1 cellular context compared by ENCODE assay signal in the genomic region with DNA sequence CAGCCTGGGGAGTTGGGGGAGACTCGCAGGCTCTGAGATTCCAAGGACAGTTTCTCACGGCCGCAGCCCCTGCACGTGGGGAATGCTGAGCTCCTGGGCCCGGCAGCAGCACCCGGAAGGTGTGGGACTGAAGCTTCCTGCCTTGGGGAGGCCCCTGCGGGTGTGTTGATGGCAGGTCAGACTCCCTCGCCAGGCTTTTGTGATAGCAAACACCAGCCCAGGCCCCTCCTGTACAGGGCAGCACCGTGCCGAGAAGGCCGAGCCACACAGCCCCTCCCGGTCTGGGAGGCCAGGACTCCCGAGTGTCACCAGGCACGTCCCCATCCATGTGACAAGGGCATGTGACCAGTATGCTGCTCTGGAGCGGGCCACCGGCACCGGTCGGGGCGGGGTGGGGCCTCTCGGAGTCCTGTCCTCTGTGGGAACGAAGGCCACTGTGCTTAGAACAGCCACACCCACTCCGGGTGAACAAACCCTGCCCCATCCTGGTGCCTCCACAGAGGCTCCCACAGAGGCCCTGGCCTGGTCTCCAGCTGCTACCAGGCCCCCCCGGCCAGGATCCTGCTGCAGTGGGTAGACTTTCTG.
TF ChIP-seq lines count a peak whose summit lies in the region.

No MANE protein-coding gene starts in this region.

TF ChIP-seq in HepG2, 621 proteins besides CTCF, POLR2A, EP300 and RAD21 (continued from another document and continues in another):
- TF ChIP-seq, protein P1, sequence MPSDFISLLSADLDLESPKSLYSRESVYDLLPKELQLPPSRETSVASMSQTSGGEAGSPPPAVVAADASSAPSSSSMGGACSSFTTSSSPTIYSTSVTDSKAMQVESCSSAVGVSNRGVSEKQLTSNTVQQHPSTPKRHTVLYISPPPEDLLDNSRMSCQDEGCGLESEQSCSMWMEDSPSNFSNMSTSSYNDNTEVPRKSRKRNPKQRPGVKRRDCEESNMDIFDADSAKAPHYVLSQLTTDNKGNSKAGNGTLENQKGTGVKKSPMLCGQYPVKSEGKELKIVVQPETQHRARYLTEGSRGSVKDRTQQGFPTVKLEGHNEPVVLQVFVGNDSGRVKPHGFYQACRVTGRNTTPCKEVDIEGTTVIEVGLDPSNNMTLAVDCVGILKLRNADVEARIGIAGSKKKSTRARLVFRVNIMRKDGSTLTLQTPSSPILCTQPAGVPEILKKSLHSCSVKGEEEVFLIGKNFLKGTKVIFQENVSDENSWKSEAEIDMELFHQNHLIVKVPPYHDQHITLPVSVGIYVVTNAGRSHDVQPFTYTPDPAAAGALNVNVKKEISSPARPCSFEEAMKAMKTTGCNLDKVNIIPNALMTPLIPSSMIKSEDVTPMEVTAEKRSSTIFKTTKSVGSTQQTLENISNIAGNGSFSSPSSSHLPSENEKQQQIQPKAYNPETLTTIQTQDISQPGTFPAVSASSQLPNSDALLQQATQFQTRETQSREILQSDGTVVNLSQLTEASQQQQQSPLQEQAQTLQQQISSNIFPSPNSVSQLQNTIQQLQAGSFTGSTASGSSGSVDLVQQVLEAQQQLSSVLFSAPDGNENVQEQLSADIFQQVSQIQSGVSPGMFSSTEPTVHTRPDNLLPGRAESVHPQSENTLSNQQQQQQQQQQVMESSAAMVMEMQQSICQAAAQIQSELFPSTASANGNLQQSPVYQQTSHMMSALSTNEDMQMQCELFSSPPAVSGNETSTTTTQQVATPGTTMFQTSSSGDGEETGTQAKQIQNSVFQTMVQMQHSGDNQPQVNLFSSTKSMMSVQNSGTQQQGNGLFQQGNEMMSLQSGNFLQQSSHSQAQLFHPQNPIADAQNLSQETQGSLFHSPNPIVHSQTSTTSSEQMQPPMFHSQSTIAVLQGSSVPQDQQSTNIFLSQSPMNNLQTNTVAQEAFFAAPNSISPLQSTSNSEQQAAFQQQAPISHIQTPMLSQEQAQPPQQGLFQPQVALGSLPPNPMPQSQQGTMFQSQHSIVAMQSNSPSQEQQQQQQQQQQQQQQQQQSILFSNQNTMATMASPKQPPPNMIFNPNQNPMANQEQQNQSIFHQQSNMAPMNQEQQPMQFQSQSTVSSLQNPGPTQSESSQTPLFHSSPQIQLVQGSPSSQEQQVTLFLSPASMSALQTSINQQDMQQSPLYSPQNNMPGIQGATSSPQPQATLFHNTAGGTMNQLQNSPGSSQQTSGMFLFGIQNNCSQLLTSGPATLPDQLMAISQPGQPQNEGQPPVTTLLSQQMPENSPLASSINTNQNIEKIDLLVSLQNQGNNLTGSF (CRISPR knock-in tag; IDR thresholded peaks at IDR 0.05) = no peak
- TF ChIP-seq ZNF598 (CRISPR knock-in tag; IDR thresholded peaks at IDR 0.05; ENCODE audit: borderline replicate concordance) = peak; percentile 67; the same call in 1 of the 2 replicates
- TF ChIP-seq, protein P2, sequence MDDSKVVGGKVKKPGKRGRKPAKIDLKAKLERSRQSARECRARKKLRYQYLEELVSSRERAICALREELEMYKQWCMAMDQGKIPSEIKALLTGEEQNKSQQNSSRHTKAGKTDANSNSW (CRISPR knock-in tag; IDR thresholded peaks at IDR 0.05; ENCODE audit: borderline replicate concordance) = no peak
- TF ChIP-seq, protein P3, sequence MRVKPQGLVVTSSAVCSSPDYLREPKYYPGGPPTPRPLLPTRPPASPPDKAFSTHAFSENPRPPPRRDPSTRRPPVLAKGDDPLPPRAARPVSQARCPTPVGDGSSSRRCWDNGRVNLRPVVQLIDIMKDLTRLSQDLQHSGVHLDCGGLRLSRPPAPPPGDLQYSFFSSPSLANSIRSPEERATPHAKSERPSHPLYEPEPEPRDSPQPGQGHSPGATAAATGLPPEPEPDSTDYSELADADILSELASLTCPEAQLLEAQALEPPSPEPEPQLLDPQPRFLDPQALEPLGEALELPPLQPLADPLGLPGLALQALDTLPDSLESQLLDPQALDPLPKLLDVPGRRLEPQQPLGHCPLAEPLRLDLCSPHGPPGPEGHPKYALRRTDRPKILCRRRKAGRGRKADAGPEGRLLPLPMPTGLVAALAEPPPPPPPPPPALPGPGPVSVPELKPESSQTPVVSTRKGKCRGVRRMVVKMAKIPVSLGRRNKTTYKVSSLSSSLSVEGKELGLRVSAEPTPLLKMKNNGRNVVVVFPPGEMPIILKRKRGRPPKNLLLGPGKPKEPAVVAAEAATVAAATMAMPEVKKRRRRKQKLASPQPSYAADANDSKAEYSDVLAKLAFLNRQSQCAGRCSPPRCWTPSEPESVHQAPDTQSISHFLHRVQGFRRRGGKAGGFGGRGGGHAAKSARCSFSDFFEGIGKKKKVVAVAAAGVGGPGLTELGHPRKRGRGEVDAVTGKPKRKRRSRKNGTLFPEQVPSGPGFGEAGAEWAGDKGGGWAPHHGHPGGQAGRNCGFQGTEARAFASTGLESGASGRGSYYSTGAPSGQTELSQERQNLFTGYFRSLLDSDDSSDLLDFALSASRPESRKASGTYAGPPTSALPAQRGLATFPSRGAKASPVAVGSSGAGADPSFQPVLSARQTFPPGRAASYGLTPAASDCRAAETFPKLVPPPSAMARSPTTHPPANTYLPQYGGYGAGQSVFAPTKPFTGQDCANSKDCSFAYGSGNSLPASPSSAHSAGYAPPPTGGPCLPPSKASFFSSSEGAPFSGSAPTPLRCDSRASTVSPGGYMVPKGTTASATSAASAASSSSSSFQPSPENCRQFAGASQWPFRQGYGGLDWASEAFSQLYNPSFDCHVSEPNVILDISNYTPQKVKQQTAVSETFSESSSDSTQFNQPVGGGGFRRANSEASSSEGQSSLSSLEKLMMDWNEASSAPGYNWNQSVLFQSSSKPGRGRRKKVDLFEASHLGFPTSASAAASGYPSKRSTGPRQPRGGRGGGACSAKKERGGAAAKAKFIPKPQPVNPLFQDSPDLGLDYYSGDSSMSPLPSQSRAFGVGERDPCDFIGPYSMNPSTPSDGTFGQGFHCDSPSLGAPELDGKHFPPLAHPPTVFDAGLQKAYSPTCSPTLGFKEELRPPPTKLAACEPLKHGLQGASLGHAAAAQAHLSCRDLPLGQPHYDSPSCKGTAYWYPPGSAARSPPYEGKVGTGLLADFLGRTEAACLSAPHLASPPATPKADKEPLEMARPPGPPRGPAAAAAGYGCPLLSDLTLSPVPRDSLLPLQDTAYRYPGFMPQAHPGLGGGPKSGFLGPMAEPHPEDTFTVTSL (CRISPR knock-in tag; IDR thresholded peaks at IDR 0.05; ENCODE audit: borderline replicate concordance) = 0 out of 2 replicates have a peak, but pooled peaks have one; percentile 70
- TF ChIP-seq HDAC2 (CRISPR knock-in tag; IDR thresholded peaks at IDR 0.05) = peak; percentile 70; the same call in 1 of the 2 replicates
- TF ChIP-seq, protein P4, sequence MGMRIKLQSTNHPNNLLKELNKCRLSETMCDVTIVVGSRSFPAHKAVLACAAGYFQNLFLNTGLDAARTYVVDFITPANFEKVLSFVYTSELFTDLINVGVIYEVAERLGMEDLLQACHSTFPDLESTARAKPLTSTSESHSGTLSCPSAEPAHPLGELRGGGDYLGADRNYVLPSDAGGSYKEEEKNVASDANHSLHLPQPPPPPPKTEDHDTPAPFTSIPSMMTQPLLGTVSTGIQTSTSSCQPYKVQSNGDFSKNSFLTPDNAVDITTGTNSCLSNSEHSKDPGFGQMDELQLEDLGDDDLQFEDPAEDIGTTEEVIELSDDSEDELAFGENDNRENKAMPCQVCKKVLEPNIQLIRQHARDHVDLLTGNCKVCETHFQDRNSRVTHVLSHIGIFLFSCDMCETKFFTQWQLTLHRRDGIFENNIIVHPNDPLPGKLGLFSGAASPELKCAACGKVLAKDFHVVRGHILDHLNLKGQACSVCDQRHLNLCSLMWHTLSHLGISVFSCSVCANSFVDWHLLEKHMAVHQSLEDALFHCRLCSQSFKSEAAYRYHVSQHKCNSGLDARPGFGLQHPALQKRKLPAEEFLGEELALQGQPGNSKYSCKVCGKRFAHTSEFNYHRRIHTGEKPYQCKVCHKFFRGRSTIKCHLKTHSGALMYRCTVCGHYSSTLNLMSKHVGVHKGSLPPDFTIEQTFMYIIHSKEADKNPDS (CRISPR knock-in tag; IDR thresholded peaks at IDR 0.05) = no peak
- TF ChIP-seq ZNF326 (CRISPR knock-in tag; IDR thresholded peaks at IDR 0.05; ENCODE audit: borderline replicate concordance) = no peak
- TF ChIP-seq ZNF124 (CRISPR knock-in tag; IDR thresholded peaks at IDR 0.05) = 0 out of 2 replicates have a peak, but pooled peaks have one; percentile 48
- TF ChIP-seq, protein P5, sequence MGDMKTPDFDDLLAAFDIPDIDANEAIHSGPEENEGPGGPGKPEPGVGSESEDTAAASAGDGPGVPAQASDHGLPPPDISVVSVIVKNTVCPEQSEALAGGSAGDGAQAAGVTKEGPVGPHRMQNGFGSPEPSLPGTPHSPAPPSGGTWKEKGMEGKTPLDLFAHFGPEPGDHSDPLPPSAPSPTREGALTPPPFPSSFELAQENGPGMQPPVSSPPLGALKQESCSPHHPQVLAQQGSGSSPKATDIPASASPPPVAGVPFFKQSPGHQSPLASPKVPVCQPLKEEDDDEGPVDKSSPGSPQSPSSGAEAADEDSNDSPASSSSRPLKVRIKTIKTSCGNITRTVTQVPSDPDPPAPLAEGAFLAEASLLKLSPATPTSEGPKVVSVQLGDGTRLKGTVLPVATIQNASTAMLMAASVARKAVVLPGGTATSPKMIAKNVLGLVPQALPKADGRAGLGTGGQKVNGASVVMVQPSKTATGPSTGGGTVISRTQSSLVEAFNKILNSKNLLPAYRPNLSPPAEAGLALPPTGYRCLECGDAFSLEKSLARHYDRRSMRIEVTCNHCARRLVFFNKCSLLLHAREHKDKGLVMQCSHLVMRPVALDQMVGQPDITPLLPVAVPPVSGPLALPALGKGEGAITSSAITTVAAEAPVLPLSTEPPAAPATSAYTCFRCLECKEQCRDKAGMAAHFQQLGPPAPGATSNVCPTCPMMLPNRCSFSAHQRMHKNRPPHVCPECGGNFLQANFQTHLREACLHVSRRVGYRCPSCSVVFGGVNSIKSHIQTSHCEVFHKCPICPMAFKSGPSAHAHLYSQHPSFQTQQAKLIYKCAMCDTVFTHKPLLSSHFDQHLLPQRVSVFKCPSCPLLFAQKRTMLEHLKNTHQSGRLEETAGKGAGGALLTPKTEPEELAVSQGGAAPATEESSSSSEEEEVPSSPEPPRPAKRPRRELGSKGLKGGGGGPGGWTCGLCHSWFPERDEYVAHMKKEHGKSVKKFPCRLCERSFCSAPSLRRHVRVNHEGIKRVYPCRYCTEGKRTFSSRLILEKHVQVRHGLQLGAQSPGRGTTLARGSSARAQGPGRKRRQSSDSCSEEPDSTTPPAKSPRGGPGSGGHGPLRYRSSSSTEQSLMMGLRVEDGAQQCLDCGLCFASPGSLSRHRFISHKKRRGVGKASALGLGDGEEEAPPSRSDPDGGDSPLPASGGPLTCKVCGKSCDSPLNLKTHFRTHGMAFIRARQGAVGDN (CRISPR knock-in tag; IDR thresholded peaks at IDR 0.05) = peak; percentile 98
- TF ChIP-seq, protein P6, sequence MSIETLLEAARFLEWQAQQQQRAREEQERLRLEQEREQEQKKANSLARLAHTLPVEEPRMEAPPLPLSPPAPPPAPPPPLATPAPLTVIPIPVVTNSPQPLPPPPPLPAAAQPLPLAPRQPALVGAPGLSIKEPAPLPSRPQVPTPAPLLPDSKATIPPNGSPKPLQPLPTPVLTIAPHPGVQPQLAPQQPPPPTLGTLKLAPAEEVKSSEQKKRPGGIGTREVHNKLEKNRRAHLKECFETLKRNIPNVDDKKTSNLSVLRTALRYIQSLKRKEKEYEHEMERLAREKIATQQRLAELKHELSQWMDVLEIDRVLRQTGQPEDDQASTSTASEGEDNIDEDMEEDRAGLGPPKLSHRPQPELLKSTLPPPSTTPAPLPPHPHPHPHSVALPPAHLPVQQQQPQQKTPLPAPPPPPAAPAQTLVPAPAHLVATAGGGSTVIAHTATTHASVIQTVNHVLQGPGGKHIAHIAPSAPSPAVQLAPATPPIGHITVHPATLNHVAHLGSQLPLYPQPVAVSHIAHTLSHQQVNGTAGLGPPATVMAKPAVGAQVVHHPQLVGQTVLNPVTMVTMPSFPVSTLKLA (IDR thresholded peaks at IDR 0.05) = peak; percentile 45
- peak; percentile 49; the same call in 1 of the 2 replicates for TF ChIP-seq ZC3H13 (CRISPR knock-in tag; IDR thresholded peaks at IDR 0.05)
- TF ChIP-seq ZNF251 (CRISPR knock-in tag; IDR thresholded peaks at IDR 0.05) = no peak
- TF ChIP-seq, protein P7, sequence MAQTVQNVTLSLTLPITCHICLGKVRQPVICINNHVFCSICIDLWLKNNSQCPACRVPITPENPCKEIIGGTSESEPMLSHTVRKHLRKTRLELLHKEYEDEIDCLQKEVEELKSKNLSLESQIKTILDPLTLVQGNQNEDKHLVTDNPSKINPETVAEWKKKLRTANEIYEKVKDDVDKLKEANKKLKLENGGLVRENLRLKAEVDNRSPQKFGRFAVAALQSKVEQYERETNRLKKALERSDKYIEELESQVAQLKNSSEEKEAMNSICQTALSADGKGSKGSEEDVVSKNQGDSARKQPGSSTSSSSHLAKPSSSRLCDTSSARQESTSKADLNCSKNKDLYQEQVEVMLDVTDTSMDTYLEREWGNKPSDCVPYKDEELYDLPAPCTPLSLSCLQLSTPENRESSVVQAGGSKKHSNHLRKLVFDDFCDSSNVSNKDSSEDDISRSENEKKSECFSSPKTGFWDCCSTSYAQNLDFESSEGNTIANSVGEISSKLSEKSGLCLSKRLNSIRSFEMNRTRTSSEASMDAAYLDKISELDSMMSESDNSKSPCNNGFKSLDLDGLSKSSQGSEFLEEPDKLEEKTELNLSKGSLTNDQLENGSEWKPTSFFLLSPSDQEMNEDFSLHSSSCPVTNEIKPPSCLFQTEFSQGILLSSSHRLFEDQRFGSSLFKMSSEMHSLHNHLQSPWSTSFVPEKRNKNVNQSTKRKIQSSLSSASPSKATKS (CRISPR knock-in tag; IDR thresholded peaks at IDR 0.05) = no peak
- TF ChIP-seq PAWR (CRISPR knock-in tag; IDR thresholded peaks at IDR 0.05; ENCODE audit: borderline replicate concordance) = no peak
- no peak for TF ChIP-seq ATRX (CRISPR knock-in tag; IDR thresholded peaks at IDR 0.05; ENCODE audit: borderline replicate concordance)
- TF ChIP-seq ZNF883 (CRISPR knock-in tag; IDR thresholded peaks at IDR 0.05; ENCODE audit: not compliant biosample characterization) = peak; percentile 77
- no peak for TF ChIP-seq MEIS1 (CRISPR knock-in tag; IDR thresholded peaks at IDR 0.05; ENCODE audit: borderline replicate concordance)
- no peak for TF ChIP-seq NBN (conservative IDR thresholded peaks at IDR 0.05)
- peak; percentile 61; the same call in 1 of the 2 replicates for TF ChIP-seq KMT2B (CRISPR knock-in tag; IDR thresholded peaks at IDR 0.05)
